In the genomic region with DNA sequence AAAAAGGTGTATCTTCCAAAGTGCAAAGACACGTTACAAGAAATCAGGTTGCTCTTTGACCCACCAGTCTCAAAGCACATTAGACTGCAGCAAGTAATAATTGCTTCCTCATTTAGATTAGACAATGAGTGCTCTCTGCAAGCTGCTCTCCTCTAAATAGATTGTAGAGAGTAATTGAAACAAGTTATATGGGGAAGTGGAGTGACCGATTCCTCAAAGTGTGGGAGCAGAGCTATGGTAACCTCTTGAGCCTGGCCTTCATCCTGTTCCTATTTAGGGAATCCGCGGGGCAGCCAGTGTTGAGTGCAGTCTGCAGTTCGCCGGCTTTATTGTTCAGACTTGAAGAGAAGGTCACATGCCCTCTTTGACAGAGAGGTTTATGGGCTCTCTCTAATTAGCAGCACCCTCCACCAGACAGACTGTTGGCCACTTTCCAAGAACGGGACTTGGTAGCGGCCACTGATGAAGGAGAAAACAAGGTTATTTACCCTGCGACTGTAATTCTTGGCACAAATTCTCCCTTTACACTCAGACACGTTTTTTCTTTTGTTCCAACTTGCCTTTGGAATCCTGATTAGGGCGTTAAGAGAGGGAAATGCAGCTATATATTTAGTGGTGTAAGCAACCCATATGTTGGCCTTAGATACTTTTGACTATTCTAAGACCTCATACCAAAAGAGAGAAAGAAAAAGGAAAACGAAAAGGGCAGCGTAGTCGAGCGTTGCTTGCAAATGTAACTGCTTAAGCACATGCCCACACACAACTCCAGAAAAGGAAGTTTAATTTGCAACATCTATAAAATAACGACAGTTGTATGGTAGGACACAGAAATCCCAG, we compare ENCODE assay signal across 1 cellular context.
TF ChIP-seq lines count a peak whose summit lies in the region.

No MANE protein-coding gene starts in this region.

TF ChIP-seq in WTC11, 78 proteins besides CTCF, POLR2A, EP300 and RAD21 (continued from another document):
- TF ChIP-seq, protein P1, sequence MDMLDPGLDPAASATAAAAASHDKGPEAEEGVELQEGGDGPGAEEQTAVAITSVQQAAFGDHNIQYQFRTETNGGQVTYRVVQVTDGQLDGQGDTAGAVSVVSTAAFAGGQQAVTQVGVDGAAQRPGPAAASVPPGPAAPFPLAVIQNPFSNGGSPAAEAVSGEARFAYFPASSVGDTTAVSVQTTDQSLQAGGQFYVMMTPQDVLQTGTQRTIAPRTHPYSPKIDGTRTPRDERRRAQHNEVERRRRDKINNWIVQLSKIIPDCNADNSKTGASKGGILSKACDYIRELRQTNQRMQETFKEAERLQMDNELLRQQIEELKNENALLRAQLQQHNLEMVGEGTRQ (CRISPR knock-in tag; IDR thresholded peaks at IDR 0.05): peak; percentile 77
- TF ChIP-seq, protein P2, sequence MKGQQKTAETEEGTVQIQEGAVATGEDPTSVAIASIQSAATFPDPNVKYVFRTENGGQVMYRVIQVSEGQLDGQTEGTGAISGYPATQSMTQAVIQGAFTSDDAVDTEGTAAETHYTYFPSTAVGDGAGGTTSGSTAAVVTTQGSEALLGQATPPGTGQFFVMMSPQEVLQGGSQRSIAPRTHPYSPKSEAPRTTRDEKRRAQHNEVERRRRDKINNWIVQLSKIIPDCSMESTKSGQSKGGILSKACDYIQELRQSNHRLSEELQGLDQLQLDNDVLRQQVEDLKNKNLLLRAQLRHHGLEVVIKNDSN (CRISPR knock-in tag; IDR thresholded peaks at IDR 0.05): peak; percentile 65
- TF ChIP-seq, protein P3, sequence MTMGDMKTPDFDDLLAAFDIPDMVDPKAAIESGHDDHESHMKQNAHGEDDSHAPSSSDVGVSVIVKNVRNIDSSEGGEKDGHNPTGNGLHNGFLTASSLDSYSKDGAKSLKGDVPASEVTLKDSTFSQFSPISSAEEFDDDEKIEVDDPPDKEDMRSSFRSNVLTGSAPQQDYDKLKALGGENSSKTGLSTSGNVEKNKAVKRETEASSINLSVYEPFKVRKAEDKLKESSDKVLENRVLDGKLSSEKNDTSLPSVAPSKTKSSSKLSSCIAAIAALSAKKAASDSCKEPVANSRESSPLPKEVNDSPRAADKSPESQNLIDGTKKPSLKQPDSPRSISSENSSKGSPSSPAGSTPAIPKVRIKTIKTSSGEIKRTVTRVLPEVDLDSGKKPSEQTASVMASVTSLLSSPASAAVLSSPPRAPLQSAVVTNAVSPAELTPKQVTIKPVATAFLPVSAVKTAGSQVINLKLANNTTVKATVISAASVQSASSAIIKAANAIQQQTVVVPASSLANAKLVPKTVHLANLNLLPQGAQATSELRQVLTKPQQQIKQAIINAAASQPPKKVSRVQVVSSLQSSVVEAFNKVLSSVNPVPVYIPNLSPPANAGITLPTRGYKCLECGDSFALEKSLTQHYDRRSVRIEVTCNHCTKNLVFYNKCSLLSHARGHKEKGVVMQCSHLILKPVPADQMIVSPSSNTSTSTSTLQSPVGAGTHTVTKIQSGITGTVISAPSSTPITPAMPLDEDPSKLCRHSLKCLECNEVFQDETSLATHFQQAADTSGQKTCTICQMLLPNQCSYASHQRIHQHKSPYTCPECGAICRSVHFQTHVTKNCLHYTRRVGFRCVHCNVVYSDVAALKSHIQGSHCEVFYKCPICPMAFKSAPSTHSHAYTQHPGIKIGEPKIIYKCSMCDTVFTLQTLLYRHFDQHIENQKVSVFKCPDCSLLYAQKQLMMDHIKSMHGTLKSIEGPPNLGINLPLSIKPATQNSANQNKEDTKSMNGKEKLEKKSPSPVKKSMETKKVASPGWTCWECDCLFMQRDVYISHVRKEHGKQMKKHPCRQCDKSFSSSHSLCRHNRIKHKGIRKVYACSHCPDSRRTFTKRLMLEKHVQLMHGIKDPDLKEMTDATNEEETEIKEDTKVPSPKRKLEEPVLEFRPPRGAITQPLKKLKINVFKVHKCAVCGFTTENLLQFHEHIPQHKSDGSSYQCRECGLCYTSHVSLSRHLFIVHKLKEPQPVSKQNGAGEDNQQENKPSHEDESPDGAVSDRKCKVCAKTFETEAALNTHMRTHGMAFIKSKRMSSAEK (CRISPR knock-in tag; IDR thresholded peaks at IDR 0.05; ENCODE audit: borderline replicate concordance): no peak
- no peak for TF ChIP-seq NR3C1 (CRISPR knock-in tag; conservative IDR thresholded peaks at IDR 0.05; ENCODE audit: low read depth)
